ENCODE assay signal across 12 cellular contexts in the genomic region with DNA sequence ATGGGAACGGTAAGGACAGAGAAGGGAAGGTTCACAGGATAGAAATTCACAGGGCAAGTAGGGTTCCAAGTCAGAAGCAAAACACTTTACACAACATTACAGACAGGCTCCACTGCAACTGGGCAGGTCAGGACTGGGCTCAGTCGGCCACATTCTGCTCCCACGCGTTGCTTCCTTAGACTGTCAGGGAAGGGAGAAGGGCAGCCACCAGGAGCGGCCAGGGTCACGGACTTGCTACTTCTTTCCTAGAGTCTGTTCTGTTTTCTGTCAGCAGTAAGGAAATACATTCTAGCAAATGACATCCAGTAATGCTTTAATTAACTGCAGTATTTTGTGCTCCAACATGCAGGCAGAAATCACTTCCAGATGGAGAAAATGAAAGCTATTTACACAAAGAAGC.
DNase-seq lines count a peak whose midpoint lies in the region; ATAC-seq and TF ChIP-seq lines count a peak whose summit lies in the region.
"Had no signal": no experiment of that assay in that cellular context is flagged by ENCODE, and none has a peak within 500 bp of the region (broad histone marks: within the 10 kb centered on the region; RNA-seq: fewer than 3 reads in every experiment).

No MANE protein-coding gene starts in this region.

- H3K27ac ChIP-seq in neutrophil, result peak overlapping the region; percentile 24
- H3K27ac ChIP-seq: HL-60, pancreas had no signal

- in situ Hi-C loops in G401 (cut with HindIII; ENCODE audit: low sequenced_read_pairs), result no loop called here

- TF ChIP-seq CTCF in HFF-Myc (IDR thresholded peaks at IDR 0.05; ENCODE audit: low read depth, low read length, missing control alignments) (no peak), neutrophil (IDR thresholded peaks at IDR 0.05) (no peak)

- peaks cover 26 to 27% of the 10 kb centered on the region in 2 experiments for H3K4me1 ChIP-seq in neutrophil (ENCODE audit: control insufficient read depth in 1 of 2, insufficient read depth in 1 of 2, low read depth in 1 of 2, low read length in 1 of 2)
- H3K4me1 ChIP-seq: pancreas had no signal

- no peaks in the 10 kb centered on the region for H3K36me3 ChIP-seq in neutrophil
- H3K36me3 ChIP-seq: pancreas had no signal

- H3K9me3 ChIP-seq in neutrophil, result no peaks in the 10 kb centered on the region
- H3K9me3 ChIP-seq: pancreas had no signal

- no peaks in the 10 kb centered on the region for H3K27me3 ChIP-seq in neutrophil
- H3K27me3 ChIP-seq: pancreas had no signal

- DNase-seq in AG08395 (ENCODE audit: low spot score) (peak; percentile 58), HFF-Myc (ENCODE audit: extremely low read depth, low read depth) (no peak), G401 (ENCODE audit: low spot score) (no peak), HUDEP-2 (lab: John Stamatoyannopoulos, UW; ENCODE audit: unreplicated experiment in 76 of 76) (no peak)
- DNase-seq: mesendoderm, NCI-H2081, pancreas had no signal

- ATAC-seq in esophagus mucosa (peak; percentile 60), HG03571 (IDR thresholded peaks at IDR 0.05; ENCODE audit: unreplicated experiment) (no peak), HG03039 (IDR thresholded peaks at IDR 0.05; ENCODE audit: unreplicated experiment) (no peak)

- H3K4me3 ChIP-seq in HFF-Myc (replicated peaks; ENCODE audit: low read depth, low read length) (peak overlapping the region; percentile 14; the same call in 1 of the 2 replicates), neutrophil (ENCODE audit: low read depth in 1 of 2, low read length in 1 of 2) (no peak overlapping the region)
- H3K4me3 ChIP-seq: pancreas had no signal
